ENCODE assay signal across 18 cellular contexts in genomic region chr5:113062869-113063508, GRCh38.
A peak's percentile ranks its signal among the peaks of the same experiment; 100 is the strongest.
DNase-seq lines count a peak whose midpoint lies in the region; ATAC-seq and TF ChIP-seq lines count a peak whose summit lies in the region.
"Had no signal": no experiment of that assay in that cellular context is flagged by ENCODE, and none has a peak within 500 bp of the region (broad histone marks: within the 10 kb centered on the region; RNA-seq: fewer than 3 reads in every experiment).

No MANE protein-coding gene starts in this region.

- no peak overlapping the region for H3K4me3 Mint-ChIP-seq in activated CD4-positive, alpha-beta memory T cell treated with anti-CD3 and anti-CD28 coated beads, Interleukin-2, amount 10 ng/mL, durations not matched to agents 7 days and 5 days
- H3K4me3 Mint-ChIP-seq in activated CD4-positive, alpha-beta memory T cell treated with anti-CD3 and anti-CD28 coated beads for 36 hours = no peak overlapping the region
- no peak overlapping the region for H3K4me3 Mint-ChIP-seq in chondrocyte (ENCODE audit: unreplicated experiment)
- H3K4me3 Mint-ChIP-seq in endothelial cell (ENCODE audit: unreplicated experiment) = no peak overlapping the region

- H2AFZ ChIP-seq in Loucy (ENCODE audit: low read length) (no peak overlapping the region), smooth muscle cell (ENCODE audit: low read depth) (no peak overlapping the region)

- peaks cover 35% of the 10 kb centered on the region for H3K4me1 Mint-ChIP-seq in activated CD4-positive, alpha-beta memory T cell treated with anti-CD3 and anti-CD28 coated beads, Interleukin-2, amount 10 ng/mL, durations not matched to agents 7 days and 5 days
- peaks cover 23% of the 10 kb centered on the region for H3K4me1 Mint-ChIP-seq in activated CD4-positive, alpha-beta memory T cell treated with anti-CD3 and anti-CD28 coated beads for 36 hours (ENCODE audit: low read depth)
- H3K4me1 Mint-ChIP-seq in chondrocyte (ENCODE audit: low read depth) (peaks cover 27% of the 10 kb centered on the region), endothelial cell (ENCODE audit: unreplicated experiment) (peaks cover 24% of the 10 kb centered on the region)

- H3K27me3 ChIP-seq in Loucy (ENCODE audit: insufficient read depth, low read length, poor library complexity, severe bottlenecking) = no peaks in the 10 kb centered on the region
- no peaks in the 10 kb centered on the region for H3K27me3 ChIP-seq in smooth muscle cell (ENCODE audit: low read depth)
- H3K27me3 ChIP-seq: ascending aorta, foreskin keratinocyte, ovary, Peyer's patch, transverse colon had no signal

- no peaks in the 10 kb centered on the region for H3K9me3 Mint-ChIP-seq in activated CD4-positive, alpha-beta memory T cell treated with anti-CD3 and anti-CD28 coated beads, Interleukin-2, amount 10 ng/mL, durations not matched to agents 7 days and 5 days
- H3K9me3 Mint-ChIP-seq in activated CD4-positive, alpha-beta memory T cell treated with anti-CD3 and anti-CD28 coated beads for 36 hours = no peaks in the 10 kb centered on the region
- H3K9me3 Mint-ChIP-seq in chondrocyte (ENCODE audit: low read depth) (no peaks in the 10 kb centered on the region), endothelial cell (ENCODE audit: unreplicated experiment) (no peaks in the 10 kb centered on the region)

- no peaks in the 10 kb centered on the region for H3K9me2 ChIP-seq in Loucy (replicated peaks; ENCODE audit: low read depth, low read length)

- no peaks in the 10 kb centered on the region for H3K79me2 ChIP-seq in Loucy (ENCODE audit: insufficient read depth, low read length)
- no peaks in the 10 kb centered on the region for H3K79me2 ChIP-seq in smooth muscle cell (ENCODE audit: low read depth)

- peak overlapping the region; percentile 67 for H3K27ac Mint-ChIP-seq in activated CD4-positive, alpha-beta memory T cell treated with anti-CD3 and anti-CD28 coated beads, Interleukin-2, amount 10 ng/mL, durations not matched to agents 7 days and 5 days
- H3K27ac Mint-ChIP-seq in activated CD4-positive, alpha-beta memory T cell treated with anti-CD3 and anti-CD28 coated beads for 36 hours = no peak overlapping the region
- H3K27ac Mint-ChIP-seq in chondrocyte (ENCODE audit: unreplicated experiment) (peak overlapping the region; percentile 95), endothelial cell (ENCODE audit: unreplicated experiment) (no peak overlapping the region)

- H3K4me1 ChIP-seq in Loucy (ENCODE audit: insufficient read depth, low read length, poor library complexity, severe bottlenecking) = peaks cover 19% of the 10 kb centered on the region
- H3K4me1 ChIP-seq in smooth muscle cell (ENCODE audit: low read depth) = peaks cover 11% of the 10 kb centered on the region
- H3K4me1 ChIP-seq: ascending aorta, Peyer's patch, transverse colon had no signal

- H3K9ac ChIP-seq in Loucy (ENCODE audit: low read depth, low read length, poor library complexity, severe bottlenecking) = no peak overlapping the region
- H3K9ac ChIP-seq in smooth muscle cell (ENCODE audit: low read depth) = no peak overlapping the region

- TF ChIP-seq CTCF in Loucy (conservative IDR thresholded peaks at IDR 0.05; ENCODE audit: low read length) (no peak), chondrocyte (IDR thresholded peaks at IDR 0.05) (no peak), smooth muscle cell (IDR thresholded peaks at IDR 0.05; ENCODE audit: borderline replicate concordance, insufficient read depth, poor library complexity, severe bottlenecking) (no peak), endothelial cell (IDR thresholded peaks at IDR 0.05; ENCODE audit: unreplicated experiment) (no peak)

- H3K4me3 ChIP-seq in Loucy (ENCODE audit: low read length, poor library complexity, severe bottlenecking) (peak overlapping the region; percentile 35), smooth muscle cell (no peak overlapping the region)
- H3K4me3 ChIP-seq: ascending aorta, ovary, Peyer's patch, skin epidermis, transverse colon had no signal

- H4K20me1 ChIP-seq in Loucy (ENCODE audit: insufficient read depth, low read length, poor library complexity, severe bottlenecking) (no peaks in the 10 kb centered on the region), smooth muscle cell (ENCODE audit: low read depth) (no peaks in the 10 kb centered on the region)

- H3K4me2 ChIP-seq in Loucy (ENCODE audit: low read depth, low read length, poor library complexity, severe bottlenecking) (peak overlapping the region; percentile 56), smooth muscle cell (peak overlapping the region; percentile 58)

- no peaks in the 10 kb centered on the region for H3F3A ChIP-seq in Loucy (ENCODE audit: low read depth)
- H3F3A ChIP-seq in smooth muscle cell (ENCODE audit: low read depth) = no peaks in the 10 kb centered on the region

- H3K9me3 ChIP-seq in Loucy (ENCODE audit: insufficient read depth, low read depth, low read length) (no peaks in the 10 kb centered on the region), smooth muscle cell (replicated peaks; ENCODE audit: low read depth) (no peaks in the 10 kb centered on the region)
- H3K9me3 ChIP-seq: ascending aorta, ovary, Peyer's patch, transverse colon had no signal

- intact Hi-C loops in activated CD4-positive, alpha-beta memory T cell treated with anti-CD3 and anti-CD28 coated beads for 36 hours (cut with micrococcal nuclease) = loop anchor here (1.0 to 2.0 kb wide), 2 partner anchors 12 to 42 kb away; no protein-coding TSS in a partner anchor

- no peak for ATAC-seq in HG03571 (IDR thresholded peaks at IDR 0.05; ENCODE audit: unreplicated experiment)
- ATAC-seq: foreskin keratinocyte had no signal

- DNase-seq in activated CD4-positive, alpha-beta memory T cell treated with anti-CD3 and anti-CD28 coated beads, Interleukin-2, amount 10 ng/mL, durations not matched to agents 7 days and 5 days = no peak
- no peak for DNase-seq in activated CD4-positive, alpha-beta memory T cell treated with anti-CD3 and anti-CD28 coated beads for 36 hours
- DNase-seq in chondrocyte (ENCODE audit: low spot score) (no peak), smooth muscle cell (lab: John Stamatoyannopoulos, UW; ENCODE audit: unreplicated experiment) (no peak), endothelial cell (ENCODE audit: low spot score) (no peak), hepatic stellate cell (ENCODE audit: low spot score) (no peak)
- DNase-seq: activated CD8-positive, alpha-beta memory T cell treated with anti-CD3 and anti-CD28 coated beads for 24 hours; activated gamma-delta T cell; Karpas-422; NCI-H2171 treated with DMSO at 0.1 percent for 48 hours; ovary; Peyer's patch; transverse colon had no signal

- POLR2A ChIA-PET in activated CD4-positive, alpha-beta memory T cell treated with anti-CD3 and anti-CD28 coated beads, Interleukin-2, amount 10 ng/mL, durations not matched to agents 7 days and 5 days (lab: Charles Lee) = interaction anchor here (0.9 to 2.3 kb wide), 4 partner anchors 13 to 232 kb away, joined by 3 to 6 read pairs (median 3); no protein-coding TSS in a partner anchor
- POLR2A ChIA-PET in activated CD4-positive, alpha-beta memory T cell treated with anti-CD3 and anti-CD28 coated beads for 36 hours (lab: Charles Lee) = interaction anchor here (1.1 to 1.7 kb wide), 2 partner anchors 9 to 12 kb away, joined by 3 to 4 read pairs; no protein-coding TSS in a partner anchor

- no peaks in the 10 kb centered on the region for H3K27me3 Mint-ChIP-seq in activated CD4-positive, alpha-beta memory T cell treated with anti-CD3 and anti-CD28 coated beads, Interleukin-2, amount 10 ng/mL, durations not matched to agents 7 days and 5 days
- H3K27me3 Mint-ChIP-seq in activated CD4-positive, alpha-beta memory T cell treated with anti-CD3 and anti-CD28 coated beads for 36 hours = no peaks in the 10 kb centered on the region
- H3K27me3 Mint-ChIP-seq in chondrocyte (ENCODE audit: low read depth) (no peaks in the 10 kb centered on the region), endothelial cell (ENCODE audit: unreplicated experiment) (peaks cover 12% of the 10 kb centered on the region)

- peaks cover 9% of the 10 kb centered on the region; the same call in 1 of the 2 replicates for H3K36me3 ChIP-seq in Loucy (ENCODE audit: insufficient read depth, low read length)
- no peaks in the 10 kb centered on the region for H3K36me3 ChIP-seq in smooth muscle cell (ENCODE audit: low read depth)
- H3K36me3 ChIP-seq: ovary, Peyer's patch, transverse colon had no signal

- 94% methylated on average over 6 of the region's 6 CpGs for WGBS in smooth muscle cell (ENCODE audit: low lambda C conversion rate)

- H3K36me3 Mint-ChIP-seq in activated CD4-positive, alpha-beta memory T cell treated with anti-CD3 and anti-CD28 coated beads, Interleukin-2, amount 10 ng/mL, durations not matched to agents 7 days and 5 days (ENCODE audit: low read depth) = peaks cover 13% of the 10 kb centered on the region
- H3K36me3 Mint-ChIP-seq in activated CD4-positive, alpha-beta memory T cell treated with anti-CD3 and anti-CD28 coated beads for 36 hours = peaks cover 3% of the 10 kb centered on the region
- H3K36me3 Mint-ChIP-seq in chondrocyte (ENCODE audit: low read depth) = peaks cover 8% of the 10 kb centered on the region
- peaks cover 49% of the 10 kb centered on the region for H3K36me3 Mint-ChIP-seq in endothelial cell (ENCODE audit: low read depth, unreplicated experiment)

- CTCF ChIA-PET in activated CD4-positive, alpha-beta memory T cell treated with anti-CD3 and anti-CD28 coated beads, Interleukin-2, amount 10 ng/mL, durations not matched to agents 7 days and 5 days (lab: Charles Lee) = interaction anchor here (0.8 to 2.1 kb wide), 2 partner anchors 11 to 66 kb away, joined by 3 to 10 read pairs; no protein-coding TSS in a partner anchor
- CTCF ChIA-PET in activated CD4-positive, alpha-beta memory T cell treated with anti-CD3 and anti-CD28 coated beads for 36 hours (lab: Charles Lee) = interaction anchor here (0.7 to 1.2 kb wide), 2 partner anchors 9 to 543 kb away, joined by 3 read pairs; no protein-coding TSS in a partner anchor

- peak overlapping the region; percentile 68 for H3K27ac ChIP-seq in smooth muscle cell (ENCODE audit: low read depth)
- H3K27ac ChIP-seq: ascending aorta, foreskin keratinocyte, ovary, Peyer's patch, transverse colon had no signal

Comparison
In these comparisons a context has a peak if more than half of its experiments do, and no peak if none do; other contexts are left out.
1. H3K27ac Mint-ChIP-seq: peak in activated CD4-positive, alpha-beta memory T cell treated with anti-CD3 and anti-CD28 coated beads, Interleukin-2, amount 10 ng/mL, durations not matched to agents 7 days and 5 days (single experiment) and chondrocyte (single experiment); none in activated CD4-positive, alpha-beta memory T cell treated with anti-CD3 and anti-CD28 coated beads for 36 hours (single experiment) and endothelial cell (single experiment).